ENCODE assay signal across 15 cellular contexts in genomic region chr7:46859963-46860475, GRCh38.
DNase-seq lines count a peak whose midpoint lies in the region; ATAC-seq and TF ChIP-seq lines count a peak whose summit lies in the region.
"Had no signal": no experiment of that assay in that cellular context is flagged by ENCODE, and none has a peak within 500 bp of the region (broad histone marks: within the 10 kb centered on the region; RNA-seq: fewer than 3 reads in every experiment).

No MANE protein-coding gene starts in this region.

- H3K4me1 Mint-ChIP-seq in glutamatergic neuron (ENCODE audit: low read depth, unreplicated experiment): peaks cover 6% of the 10 kb centered on the region

- no peaks in the 10 kb centered on the region for H3K27me3 Mint-ChIP-seq in glutamatergic neuron (ENCODE audit: unreplicated experiment)

- H3K9me3 ChIP-seq in adrenal gland (replicated peaks in 1 of 3): no peaks in the 10 kb centered on the region
- H3K9me3 ChIP-seq: esophagus squamous epithelium had no signal

- TF ChIP-seq CTCF in adrenal gland (IDR thresholded peaks at IDR 0.05) (no peak), glutamatergic neuron (IDR thresholded peaks at IDR 0.05; ENCODE audit: partially characterized antibody, unreplicated experiment) (no peak)

- H3K4me3 ChIP-seq in adrenal gland: no peak overlapping the region
- H3K4me3 ChIP-seq: cardiac muscle cell, esophagus squamous epithelium had no signal

- no peak overlapping the region for H3K27ac Mint-ChIP-seq in glutamatergic neuron (ENCODE audit: unreplicated experiment)
- H3K27ac Mint-ChIP-seq: activated T-helper 1 cell treated with anti-CD3 and anti-CD28 coated beads, Interleukin-12 subunit alpha, Interleukin-12 subunit beta, Interleukin-2, Interleukin-4 antibody, amounts not matched to agents 30 ng/mL and 10 ng/mL and 1 ng/mL, durations not matched to agents 14 hours and 24 hours and 36 hours; nephron progenitor cell had no signal

- H3K27me3 ChIP-seq in adrenal gland: no peaks in the 10 kb centered on the region
- H3K27me3 ChIP-seq: cardiac muscle cell, esophagus squamous epithelium had no signal

- no peak overlapping the region for H3K27ac ChIP-seq in adrenal gland
- H3K27ac ChIP-seq: cardiac muscle cell, esophagus squamous epithelium had no signal

- no peaks in the 10 kb centered on the region for H3K36me3 ChIP-seq in adrenal gland (replicated peaks in 1 of 2)
- H3K36me3 ChIP-seq: cardiac muscle cell, esophagus squamous epithelium had no signal

- DNase-seq in AG08395 (ENCODE audit: low spot score): peak; percentile 70
- DNase-seq in HS-5 (ENCODE audit: low read depth): peak; percentile 97
- DNase-seq in adrenal gland: peak in 4 of 7 donors; percentile 7 to 35 (median 15)
- peak; percentile 53 for DNase-seq in left cardiac atrium
- no peak for DNase-seq in mesenteric fat pad (ENCODE audit: low spot score)
- no peak for DNase-seq in glutamatergic neuron
- no peak for DNase-seq in stimulated activated CD4-positive, alpha-beta T cell treated with anti-CD3 and anti-CD28 coated beads, Interleukin-1b, Interleukin-23, amount 100 ng/mL, for 48 hours
- DNase-seq: esophagus squamous epithelium, kidney glomerular epithelial cell, NCI-H1092, NCI-H526 treated with DMSO at 0.1 percent for 48 hours, nephron progenitor cell had no signal

- no peak overlapping the region for H3K4me3 Mint-ChIP-seq in glutamatergic neuron (ENCODE audit: unreplicated experiment)
- H3K4me3 Mint-ChIP-seq: activated T-helper 1 cell treated with anti-CD3 and anti-CD28 coated beads, Interleukin-12 subunit alpha, Interleukin-12 subunit beta, Interleukin-2, Interleukin-4 antibody, amounts not matched to agents 30 ng/mL and 10 ng/mL and 1 ng/mL, durations not matched to agents 14 hours and 24 hours and 36 hours; nephron progenitor cell had no signal

- no peaks in the 10 kb centered on the region for H3K36me3 Mint-ChIP-seq in glutamatergic neuron (ENCODE audit: unreplicated experiment)

- H3K9me3 Mint-ChIP-seq in glutamatergic neuron (ENCODE audit: unreplicated experiment): peaks cover 2% of the 10 kb centered on the region
- H3K9me3 Mint-ChIP-seq: nephron progenitor cell had no signal

- WGBS in adrenal gland, 4 donors: 28 to 49% (median 41%) methylated on average over 6 of the region's 6 CpGs

- ATAC-seq in left cardiac atrium (peak; percentile 46 to 90), HG03460 (IDR thresholded peaks at IDR 0.05; ENCODE audit: unreplicated experiment) (no peak)

- intact Hi-C loops in adrenal gland (cut with DNase I): no loop called here
- intact Hi-C loops in left cardiac atrium (cut with DNase I): no loop called here

- H3K4me1 ChIP-seq in adrenal gland (replicated peaks in 1 of 2): no peaks in the 10 kb centered on the region
- H3K4me1 ChIP-seq: esophagus squamous epithelium had no signal

- no peak for TF ChIP-seq POLR2A in adrenal gland (IDR thresholded peaks at IDR 0.05)

Comparison
In these comparisons a context has a peak if more than half of its experiments do, and no peak if none do; other contexts are left out.
1. DNase-seq: peak in AG08395 (single experiment), HS-5 (single experiment), adrenal gland (4 of 7) and left cardiac atrium (single experiment); none in mesenteric fat pad (single experiment), glutamatergic neuron (single experiment) and stimulated activated CD4-positive, alpha-beta T cell treated with anti-CD3 and anti-CD28 coated beads, Interleukin-1b, Interleukin-23, amount 100 ng/mL, for 48 hours (single experiment).